8 cellular contexts compared by ENCODE assay signal in the genomic region with DNA sequence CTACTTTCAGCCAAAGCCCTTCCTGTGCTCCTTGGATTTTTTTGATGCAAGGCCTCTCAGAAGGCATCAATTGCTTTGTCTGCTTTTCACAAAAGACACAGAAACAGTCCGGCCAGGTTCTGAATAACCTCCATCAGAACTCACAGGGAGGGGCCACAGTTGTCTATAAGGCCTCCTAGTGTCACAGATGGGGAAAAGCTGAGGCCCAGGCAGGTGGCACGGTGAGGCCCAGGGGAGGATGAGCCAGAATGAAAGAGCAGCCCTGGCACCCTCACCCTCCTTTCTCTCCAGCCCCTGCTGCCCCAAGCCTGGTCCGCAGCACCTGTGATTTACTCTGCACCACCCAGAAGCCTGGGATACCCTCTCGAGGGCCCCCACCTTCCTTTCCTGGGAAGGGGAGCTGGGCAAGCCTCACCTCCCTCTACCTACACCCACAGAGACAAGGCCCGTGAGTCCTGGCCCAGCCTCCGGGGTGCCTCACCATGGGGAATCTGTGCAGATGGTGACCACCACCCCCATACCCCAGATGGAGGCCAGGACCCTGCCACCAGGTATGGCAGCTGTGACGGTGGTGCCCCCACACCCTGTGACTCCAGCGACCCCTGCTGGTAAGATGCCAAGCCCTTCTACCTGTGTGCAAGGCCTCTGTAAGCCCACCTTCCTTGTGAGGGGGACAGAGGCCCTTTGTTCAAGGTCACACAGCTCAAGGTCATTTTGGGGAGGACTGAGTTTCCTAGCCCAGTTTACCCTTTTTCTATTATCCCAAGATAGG. TPM values are rescaled to one million over a fixed set of nuclear protein-coding genes. Genes with fewer than 3 reads are reported as not detected.
DNase-seq lines count a peak whose midpoint lies in the region; ATAC-seq and TF ChIP-seq lines count a peak whose summit lies in the region.

No MANE protein-coding gene starts in this region.

- H3K27me3 Mint-ChIP-seq in activated T-helper 1 cell treated with anti-CD3 and anti-CD28 coated beads, Interleukin-12 subunit alpha, Interleukin-12 subunit beta, Interleukin-2, Interleukin-4 antibody, amounts not matched to agents 30 ng/mL and 10 ng/mL and 1 ng/mL, durations not matched to agents 14 hours and 24 hours and 36 hours (ENCODE audit: insufficient read depth): no peaks in the 10 kb centered on the region
- no peaks in the 10 kb centered on the region for H3K27me3 Mint-ChIP-seq in T-helper 17 cell

- no peak overlapping the region for H2BK15ac ChIP-seq in mesenchymal stem cell (ENCODE audit: low read depth, poor library complexity, severe bottlenecking)

- peak; percentile 73 for ATAC-seq in T-helper 17 cell
- ATAC-seq in GM18909 (IDR thresholded peaks at IDR 0.05; ENCODE audit: poor library complexity, unreplicated experiment): no peak

- intact Hi-C loops in activated T-helper 1 cell treated with anti-CD3 and anti-CD28 coated beads, Interleukin-12 subunit alpha, Interleukin-12 subunit beta, Interleukin-2, Interleukin-4 antibody, amounts not matched to agents 30 ng/mL and 10 ng/mL and 1 ng/mL, durations not matched to agents 14 hours and 24 hours and 36 hours (cut with micrococcal nuclease): loop anchor here (2.0 kb wide), 1 partner anchor 137 kb away; no protein-coding TSS in a partner anchor
- intact Hi-C loops in posterior vena cava (cut with DNase I): no loop called here

- 63% methylated on average over 8 of the region's 8 CpGs for WGBS in mesenchymal stem cell

- no peak overlapping the region for H4K8ac ChIP-seq in mesenchymal stem cell (ENCODE audit: low read length)

- peak; percentile 50 for TF ChIP-seq CTCF in retinal pigment epithelial cell (conservative IDR thresholded peaks at IDR 0.05; ENCODE audit: low read depth, low read length)

- H3K18ac ChIP-seq in mesenchymal stem cell (ENCODE audit: low read depth in 1 of 2, low read length in 2 of 2): no peak overlapping the region

- H3K9ac ChIP-seq in mesenchymal stem cell (ENCODE audit: low read length): no peak overlapping the region

- no peak overlapping the region for H2AK5ac ChIP-seq in mesenchymal stem cell (ENCODE audit: low read length, severe bottlenecking)

- H3K9me3 ChIP-seq in T-helper 17 cell (ENCODE audit: control insufficient read depth, low read length, poor library complexity, severe bottlenecking) (no peaks in the 10 kb centered on the region), mesenchymal stem cell (ENCODE audit: control insufficient read depth, low read length) (no peaks in the 10 kb centered on the region)

- H2BK5ac ChIP-seq in mesenchymal stem cell (ENCODE audit: low read depth, low read length, poor library complexity, severe bottlenecking): no peak overlapping the region

- no peak overlapping the region for H3K27ac ChIP-seq in mesenchymal stem cell (ENCODE audit: low read length, poor library complexity, severe bottlenecking)

- no peak overlapping the region for H3K27ac Mint-ChIP-seq in activated T-helper 1 cell treated with anti-CD3 and anti-CD28 coated beads, Interleukin-12 subunit alpha, Interleukin-12 subunit beta, Interleukin-2, Interleukin-4 antibody, amounts not matched to agents 30 ng/mL and 10 ng/mL and 1 ng/mL, durations not matched to agents 14 hours and 24 hours and 36 hours
- H3K27ac Mint-ChIP-seq in T-helper 17 cell: no peak overlapping the region

- DNase-seq in activated T-helper 1 cell treated with Interleukin-2 at 50 U/mL for 16 hours (ENCODE audit: low read depth) (peak; percentile 43), T-helper 17 cell (peak; percentile 28 to 62 (median 38)), retinal pigment epithelial cell (ENCODE audit: low read depth) (no peak), mesenchymal stem cell (no peak), posterior vena cava (ENCODE audit: low spot score) (no peak)
- DNase-seq in activated T-helper 1 cell treated with anti-CD3 and anti-CD28 coated beads, Interleukin-12 subunit alpha, Interleukin-12 subunit beta, Interleukin-2, Interleukin-4 antibody, amounts not matched to agents 30 ng/mL and 10 ng/mL and 1 ng/mL, durations not matched to agents 14 hours and 24 hours and 36 hours (ENCODE audit: low spot score): no peak
- DNase-seq in central memory CD4-positive, alpha-beta T cell: peak; percentile 48

- no peaks in the 10 kb centered on the region for H3K36me3 Mint-ChIP-seq in activated T-helper 1 cell treated with anti-CD3 and anti-CD28 coated beads, Interleukin-12 subunit alpha, Interleukin-12 subunit beta, Interleukin-2, Interleukin-4 antibody, amounts not matched to agents 30 ng/mL and 10 ng/mL and 1 ng/mL, durations not matched to agents 14 hours and 24 hours and 36 hours (ENCODE audit: low read depth)
- no peaks in the 10 kb centered on the region for H3K36me3 Mint-ChIP-seq in T-helper 17 cell (ENCODE audit: low read depth)

- no peak overlapping the region for H3K4me2 ChIP-seq in mesenchymal stem cell (ENCODE audit: low read length, poor library complexity, severe bottlenecking)

- H3K4me3 Mint-ChIP-seq in activated T-helper 1 cell treated with anti-CD3 and anti-CD28 coated beads, Interleukin-12 subunit alpha, Interleukin-12 subunit beta, Interleukin-2, Interleukin-4 antibody, amounts not matched to agents 30 ng/mL and 10 ng/mL and 1 ng/mL, durations not matched to agents 14 hours and 24 hours and 36 hours: no peak overlapping the region
- no peak overlapping the region for H3K4me3 Mint-ChIP-seq in T-helper 17 cell

- H3K14ac ChIP-seq in mesenchymal stem cell (ENCODE audit: low read length in 2 of 2): no peak overlapping the region

- H3K9me3 Mint-ChIP-seq in activated T-helper 1 cell treated with anti-CD3 and anti-CD28 coated beads, Interleukin-12 subunit alpha, Interleukin-12 subunit beta, Interleukin-2, Interleukin-4 antibody, amounts not matched to agents 30 ng/mL and 10 ng/mL and 1 ng/mL, durations not matched to agents 14 hours and 24 hours and 36 hours: no peaks in the 10 kb centered on the region

- H3K36me3 ChIP-seq in mesenchymal stem cell (ENCODE audit: control insufficient read depth in 1 of 2, insufficient read depth in 2 of 2, low read depth in 1 of 2, low read length in 2 of 2): no peaks in the 10 kb centered on the region

- no peak overlapping the region for H3K4ac ChIP-seq in mesenchymal stem cell (ENCODE audit: low read depth in 1 of 2, low read length in 2 of 2)

- no peak overlapping the region for H3K23ac ChIP-seq in mesenchymal stem cell (ENCODE audit: low read length in 2 of 2)

- H4K91ac ChIP-seq in mesenchymal stem cell (ENCODE audit: low read length): no peak overlapping the region

- H3K79me1 ChIP-seq in mesenchymal stem cell (replicated peaks; ENCODE audit: low read length, poor library complexity, severe bottlenecking): no peaks in the 10 kb centered on the region

- H3K27me3 ChIP-seq in mesenchymal stem cell (ENCODE audit: control insufficient read depth in 1 of 2, insufficient read depth in 1 of 2, low read length in 2 of 2): peaks cover 29 to 38% of the 10 kb centered on the region in 2 experiments

- no peak overlapping the region for H2AFZ ChIP-seq in mesenchymal stem cell (ENCODE audit: low read depth, low read length)

- no peak overlapping the region for H2BK12ac ChIP-seq in mesenchymal stem cell (ENCODE audit: low read length in 2 of 2)

- H3K4me3 ChIP-seq in retinal pigment epithelial cell (ENCODE audit: low read length) (no peak overlapping the region), mesenchymal stem cell (ENCODE audit: insufficient read depth in 1 of 2, low read depth in 1 of 2, low read length in 2 of 2) (no peak overlapping the region)

- peaks cover 3% of the 10 kb centered on the region for H3K4me1 ChIP-seq in mesenchymal stem cell (ENCODE audit: control insufficient read depth, insufficient read depth, low read depth, low read length)

- no peaks in the 10 kb centered on the region for H3K4me1 Mint-ChIP-seq in activated T-helper 1 cell treated with anti-CD3 and anti-CD28 coated beads, Interleukin-12 subunit alpha, Interleukin-12 subunit beta, Interleukin-2, Interleukin-4 antibody, amounts not matched to agents 30 ng/mL and 10 ng/mL and 1 ng/mL, durations not matched to agents 14 hours and 24 hours and 36 hours (ENCODE audit: low read depth)
- no peaks in the 10 kb centered on the region for H3K4me1 Mint-ChIP-seq in T-helper 17 cell

- H2BK120ac ChIP-seq in mesenchymal stem cell (ENCODE audit: low read depth, low read length): no peak overlapping the region

RNA-seq across cellular contexts. Expression of a gene that starts 26.2 kb away (rescaled TPM):
- total RNA-seq in activated T-helper 1 cell treated with anti-CD3 and anti-CD28 coated beads, Interleukin-12 subunit alpha, Interleukin-12 subunit beta, Interleukin-2, Interleukin-4 antibody, amounts not matched to agents 30 ng/mL and 10 ng/mL and 1 ng/mL, durations not matched to agents 14 hours and 24 hours and 36 hours: 0.10 TPM in 2 replicates
- 1 to 10 TPM; 3.3 to 8.4 TPM for total RNA-seq in T-helper 17 cell
- 14.4 TPM for polyA plus RNA-seq in mesenchymal stem cell (2013, experiment 1 of 2)
- 14.5 TPM for polyA plus RNA-seq in mesenchymal stem cell (2013, experiment 2 of 2)
- total RNA-seq in posterior vena cava: 10 to 100 TPM; 10.9 to 12.0 TPM

RNA-seq across cellular contexts. Expression of a gene that starts 38.6 kb away (rescaled TPM):
- total RNA-seq in activated T-helper 1 cell treated with anti-CD3 and anti-CD28 coated beads, Interleukin-12 subunit alpha, Interleukin-12 subunit beta, Interleukin-2, Interleukin-4 antibody, amounts not matched to agents 30 ng/mL and 10 ng/mL and 1 ng/mL, durations not matched to agents 14 hours and 24 hours and 36 hours: 14.2 and 19.3 TPM in 2 replicates
- 10 to 100 TPM; 27.5 to 31.0 TPM for total RNA-seq in T-helper 17 cell
- 4.8 TPM for polyA plus RNA-seq in mesenchymal stem cell (2013, experiment 1 of 2)
- 3.6 TPM for polyA plus RNA-seq in mesenchymal stem cell (2013, experiment 2 of 2)
- total RNA-seq in posterior vena cava: 10 to 100 TPM; 12.6 to 14.2 TPM

Comparison
In these comparisons a context has a peak if more than half of its experiments do, and no peak if none do; other contexts are left out.
1. DNase-seq: peak in activated T-helper 1 cell treated with Interleukin-2 at 50 U/mL for 16 hours (single experiment), T-helper 17 cell (3 of 3) and central memory CD4-positive, alpha-beta T cell (single experiment); none in activated T-helper 1 cell treated with anti-CD3 and anti-CD28 coated beads, Interleukin-12 subunit alpha, Interleukin-12 subunit beta, Interleukin-2, Interleukin-4 antibody, amounts not matched to agents 30 ng/mL and 10 ng/mL and 1 ng/mL, durations not matched to agents 14 hours and 24 hours and 36 hours (single experiment), retinal pigment epithelial cell (single experiment), mesenchymal stem cell (single experiment) and posterior vena cava (single experiment).